ENCODE assay signal across 11 cellular contexts in genomic region chr7:34343667-34344066, GRCh38.
"Had no signal": no experiment of that assay in that cellular context is flagged by ENCODE, and none has a peak within 500 bp of the region (broad histone marks: within the 10 kb centered on the region; RNA-seq: fewer than 3 reads in every experiment).

No MANE protein-coding gene starts in this region.

- DNase-seq: GM23248, GOT3, H7, H9, HCEC 1CT, HFFc6 had no signal

- H3K4me2 ChIP-seq: GM23338 had no signal

- FAIRE-seq: H1, H54 had no signal

- H3K9me3 ChIP-seq: HAP-1 had no signal

- H3K4me3 ChIP-seq: GM23248, GM23338, HAP-1 had no signal

- H3K9ac ChIP-seq: GM23248 had no signal

- H3K27ac Mint-ChIP-seq: GM23338, H9, HFFc6 had no signal

- H3K9me3 Mint-ChIP-seq: H9 had no signal

- H3K36me3 ChIP-seq: HAP-1 had no signal

- ATAC-seq: GM23338, HCT116 had no signal

- H2AFZ ChIP-seq: GM23248, GM23338 had no signal

- H3K4me1 ChIP-seq: HAP-1 had no signal

- H3K4me3 Mint-ChIP-seq: GM23338, H9, HFFc6 had no signal

- H3K27ac ChIP-seq: GM23248 had no signal
